1 cellular context compared by ENCODE assay signal in genomic region chr10:70321897-70322890, GRCh38.
TF ChIP-seq lines count a peak whose summit lies in the region.

No MANE protein-coding gene starts in this region.

TF ChIP-seq in K562, 482 proteins besides CTCF, POLR2A, EP300 and RAD21 (continued from another document):
- no peak for TF ChIP-seq CREB5 (CRISPR knock-in tag; IDR thresholded peaks at IDR 0.05)
- no peak for TF ChIP-seq NFRKB (IDR thresholded peaks at IDR 0.05; ENCODE audit: low read depth)
- TF ChIP-seq HDAC1 (IDR thresholded peaks at IDR 0.05): peak in 1 of 2 experiments; percentile 71; a peak in 2 of 4 replicates
- TF ChIP-seq KDM1A (IDR thresholded peaks at IDR 0.05): peak; percentile 93 to 95
- TF ChIP-seq TCF15 (CRISPR knock-in tag; IDR thresholded peaks at IDR 0.05): no peak
- no peak for TF ChIP-seq ZBTB2 (IDR thresholded peaks at IDR 0.05)
- TF ChIP-seq RBM39 (optimal IDR thresholded peaks at IDR 0.05; ENCODE audit: low read depth, low read length): no peak
- peak; percentile 19 for TF ChIP-seq MEIS2 (IDR thresholded peaks at IDR 0.05; ENCODE audit: partially characterized antibody)
- peak; percentile 65 for TF ChIP-seq MYNN (IDR thresholded peaks at IDR 0.05)
- no peak for TF ChIP-seq MYNN (CRISPR knock-in tag; IDR thresholded peaks at IDR 0.05)
- peak; percentile 86 for TF ChIP-seq KLF16 (IDR thresholded peaks at IDR 0.05)
- no peak for TF ChIP-seq THRA (IDR thresholded peaks at IDR 0.05)
- peak; percentile 78 for TF ChIP-seq TAL1 (IDR thresholded peaks at IDR 0.05)
- TF ChIP-seq ZNF766 (CRISPR knock-in tag; conservative IDR thresholded peaks at IDR 0.05): peak; percentile 84
- 0 out of 2 replicates have a peak, but pooled peaks have one; percentile 57 for TF ChIP-seq ZNF644 (tag; IDR thresholded peaks at IDR 0.05; ENCODE audit: low read depth)
- TF ChIP-seq ZNF395 (CRISPR knock-in tag; IDR thresholded peaks at IDR 0.05): peak; percentile 55; the same call in 1 of the 2 replicates
- no peak for TF ChIP-seq ATF6 (CRISPR knock-in tag; IDR thresholded peaks at IDR 0.05)
- peak; percentile 66 for TF ChIP-seq HDAC2 (IDR thresholded peaks at IDR 0.05)
- TF ChIP-seq POLR2AphosphoS5 (IDR thresholded peaks at IDR 0.05; ENCODE audit: control insufficient read depth, insufficient read depth, low read depth, low read length): peak; percentile 40; the same call in 1 of the 2 replicates
- TF ChIP-seq TRIM28 (IDR thresholded peaks at IDR 0.05): no peak
- peak; percentile 68 for TF ChIP-seq HES1 (IDR thresholded peaks at IDR 0.05; ENCODE audit: low read depth)
- peak; percentile 82 for TF ChIP-seq CBFA2T2 (conservative IDR thresholded peaks at IDR 0.05)
- no peak for TF ChIP-seq DACH1 (IDR thresholded peaks at IDR 0.05; ENCODE audit: partially characterized antibody)
- TF ChIP-seq RCOR1 (IDR thresholded peaks at IDR 0.05; ENCODE audit: borderline replicate concordance in 1 of 2, low read depth in 2 of 2, low read length in 2 of 2): peak; percentile 66 to 98; a peak in 2 of 4 replicates
- no peak for TF ChIP-seq ZHX1 (conservative IDR thresholded peaks at IDR 0.05; ENCODE audit: low read length)
- TF ChIP-seq CTBP1 (IDR thresholded peaks at IDR 0.05; ENCODE audit: borderline replicate concordance): peak; percentile 58; the same call in 1 of the 2 replicates
- TF ChIP-seq EGR1 (conservative IDR thresholded peaks at IDR 0.05): no peak
- TF ChIP-seq ZNF197 (CRISPR knock-in tag; IDR thresholded peaks at IDR 0.05; ENCODE audit: low read depth): 0 out of 2 replicates have a peak, but pooled peaks have one; percentile 64
- peak; percentile 84 for TF ChIP-seq TEAD4 (IDR thresholded peaks at IDR 0.05; ENCODE audit: low read length)
- TF ChIP-seq TEAD4 (CRISPR knock-in tag; IDR thresholded peaks at IDR 0.05; ENCODE audit: borderline replicate concordance): no peak
- TF ChIP-seq CBFA2T3 (IDR thresholded peaks at IDR 0.05): peak; percentile 90
- no peak for TF ChIP-seq BRCA1 (IDR thresholded peaks at IDR 0.05)
- TF ChIP-seq BRCA1 (CRISPR knock-in tag; IDR thresholded peaks at IDR 0.05): no peak
- TF ChIP-seq SNRNP70 (optimal IDR thresholded peaks at IDR 0.05; ENCODE audit: low read depth, low read length): no peak
- no peak for TF ChIP-seq GTF3C2 (IDR thresholded peaks at IDR 0.05; ENCODE audit: borderline replicate concordance, extremely low read depth, insufficient read length)
- TF ChIP-seq ZNF398 (CRISPR knock-in tag; IDR thresholded peaks at IDR 0.05): no peak
- TF ChIP-seq NFE2 (IDR thresholded peaks at IDR 0.05; ENCODE audit: low read depth): peak; percentile 39; the same call in 1 of the 2 replicates
- no peak for TF ChIP-seq ZNF584 (CRISPR knock-in tag; IDR thresholded peaks at IDR 0.05; ENCODE audit: low read depth)
- TF ChIP-seq ZBTB11 (CRISPR knock-in tag; IDR thresholded peaks at IDR 0.05): peak in 1 of 3 experiments; percentile 72; a peak in 2 of 6 replicates
- TF ChIP-seq MYBL2 (IDR thresholded peaks at IDR 0.05; ENCODE audit: low read depth): no peak
- no peak for TF ChIP-seq MYBL2 (CRISPR knock-in tag; IDR thresholded peaks at IDR 0.05; ENCODE audit: borderline replicate concordance)
- peak; percentile 58; the same call in 1 of the 2 replicates for TF ChIP-seq SMARCE1 (IDR thresholded peaks at IDR 0.05)
- peak; percentile 66 for TF ChIP-seq FOSL1 (tag; conservative IDR thresholded peaks at IDR 0.05)
- TF ChIP-seq POLR2H (tag; IDR thresholded peaks at IDR 0.05; ENCODE audit: low read depth): no peak
- peak; percentile 81 for TF ChIP-seq TCF3 (CRISPR knock-in tag; IDR thresholded peaks at IDR 0.05)
TF ChIP-seq in K562: peak in this region for 37.
